ENCODE assay signal across 1 cellular context in genomic region chr16:50578147-50578546, GRCh38.
TF ChIP-seq lines count a peak whose summit lies in the region.

No MANE protein-coding gene starts in this region.

TF ChIP-seq in HCT116, 20 proteins besides CTCF, POLR2A, EP300 and RAD21 (continued from another document):
- TF ChIP-seq TCF7L2 (IDR thresholded peaks at IDR 0.05; ENCODE audit: borderline replicate concordance, extremely low read depth, insufficient read depth, insufficient read length) (no peak), ATF3 (IDR thresholded peaks at IDR 0.05) (no peak), CEBPB (IDR thresholded peaks at IDR 0.05; ENCODE audit: low read depth) (no peak), EZH2phosphoT487 (IDR thresholded peaks at IDR 0.05; ENCODE audit: borderline replicate concordance) (no peak), EGR1 (IDR thresholded peaks at IDR 0.05; ENCODE audit: low read depth) (no peak), REST (IDR thresholded peaks at IDR 0.05; ENCODE audit: low read depth) (no peak)
